In genomic region chr3:52897130-52898109, GRCh38 we compare ENCODE assay signal across 8 cellular contexts. TPM values are rescaled to one million over a fixed set of nuclear protein-coding genes. Genes with fewer than 3 reads are reported as not detected.
DNase-seq lines count a peak whose midpoint lies in the region; ATAC-seq and TF ChIP-seq lines count a peak whose summit lies in the region.

STIMATE (minus strand) TSS chr3:52897548; CDS start chr3:52897450, 98 bp downstream.

- TF ChIP-seq CTCF in liver (IDR thresholded peaks at IDR 0.05; ENCODE audit: low read depth, low read length, missing input control), result no peak

- TF ChIP-seq RAD21 in liver (IDR thresholded peaks at IDR 0.05), result peak in 1 of 2 donors; percentile 8

- H3K9me3 ChIP-seq in BLaER1 (no peaks in the 10 kb centered on the region), liver (ENCODE audit: control insufficient read depth in 4 of 4, low read length in 3 of 4) (no peaks in the 10 kb centered on the region)

- H3K36me3 ChIP-seq in BLaER1, result peaks cover 14% of the 10 kb centered on the region
- no peaks in the 10 kb centered on the region for H3K36me3 ChIP-seq in liver (ENCODE audit: control insufficient read depth in 4 of 4, insufficient read depth in 3 of 4, low read depth in 1 of 4, low read length in 3 of 4)

- peak; percentile 88 for ATAC-seq in HG03442 (IDR thresholded peaks at IDR 0.05; ENCODE audit: unreplicated experiment)

- WGBS in liver, result under 1% methylated on average over 85 of the region's 85 CpGs

- H3K4me3 ChIP-seq in BLaER1 (peak within 1 kb of the TSS; percentile 89), liver (ENCODE audit: low read depth in 1 of 3, low read length in 3 of 3) (peak within 1 kb of the TSS; percentile 67 to 93 (median 71))

- DNase-seq in GM19240 (ENCODE audit: insufficient read length, low spot score) (peak; percentile 79), NCI-H69 (lab: John Stamatoyannopoulos, UW) (peak; percentile 82), dermis microvascular lymphatic vessel endothelial cell (ENCODE audit: low read depth in 2 of 2) (peak; percentile 45 to 85)
- DNase-seq in activated CD4-positive, alpha-beta T cell treated with anti-CD3 and anti-CD28 coated beads, Interleukin-2, amount 50 U/mL, for 4 hours, result peak; percentile 81
- DNase-seq in stimulated activated CD4-positive, alpha-beta T cell treated with anti-CD3 and anti-CD28 coated beads, Interleukin-4, amount 100 ng/mL, for 1 hour, result peak; percentile 88

- peaks cover 60% of the 10 kb centered on the region for H3K4me1 ChIP-seq in BLaER1
- peaks cover 7 to 48% (median 43%) of the 10 kb centered on the region in 4 donors for H3K4me1 ChIP-seq in liver (ENCODE audit: control insufficient read depth in 4 of 4, insufficient read depth in 4 of 4, low read length in 3 of 4)

- H3K27me3 ChIP-seq in BLaER1 (no peaks in the 10 kb centered on the region), liver (ENCODE audit: control insufficient read depth in 4 of 4, insufficient read depth in 4 of 4, low read length in 3 of 4) (no peaks in the 10 kb centered on the region)

- peak within 1 kb of the TSS; percentile 97 for H3K4me2 ChIP-seq in BLaER1

- H3K9ac ChIP-seq in BLaER1, result peak within 1 kb of the TSS; percentile 85
- H3K9ac ChIP-seq in liver (ENCODE audit: low read depth in 1 of 2, low read length in 2 of 2), result peak within 1 kb of the TSS; percentile 72 to 79

- H4K20me1 ChIP-seq in BLaER1, result peaks cover 39% of the 10 kb centered on the region

- H3K27ac ChIP-seq in BLaER1 (peak within 1 kb of the TSS; percentile 76), liver (ENCODE audit: low read depth in 1 of 2, low read length in 2 of 2) (peak within 1 kb of the TSS; percentile 0 to 34)

TF ChIP-seq in liver, 16 proteins besides CTCF, POLR2A, EP300 and RAD21:
- TF ChIP-seq HNF4G (IDR thresholded peaks at IDR 0.05) (no peak), FOXA1 (IDR thresholded peaks at IDR 0.05) (no peak), REST (IDR thresholded peaks at IDR 0.05) (no peak), RXRA (IDR thresholded peaks at IDR 0.05) (no peak), TAF1 (conservative IDR thresholded peaks at IDR 0.05) (no peak), FOXA2 (IDR thresholded peaks at IDR 0.05) (no peak)

RNA-seq across cellular contexts. Expression of gene STIMATE, which starts in this region (rescaled TPM):
- 8.0 and 12.9 TPM in 2 replicates for total RNA-seq in dermis microvascular lymphatic vessel endothelial cell
- 10 to 100 TPM; 14.0 to 24.4 TPM for total RNA-seq in liver
- polyA plus RNA-seq in liver, result 10 to 100 TPM; 18.6 to 23.1 TPM

Comparison
In these comparisons a context has a peak if more than half of its experiments do, and no peak if none do; other contexts are left out.
1. Peak in every context shown above with its lines: DNase-seq, ATAC-seq, H3K4me3 ChIP-seq and H3K27ac ChIP-seq.